ENCODE assay signal across 15 cellular contexts in the genomic region with DNA sequence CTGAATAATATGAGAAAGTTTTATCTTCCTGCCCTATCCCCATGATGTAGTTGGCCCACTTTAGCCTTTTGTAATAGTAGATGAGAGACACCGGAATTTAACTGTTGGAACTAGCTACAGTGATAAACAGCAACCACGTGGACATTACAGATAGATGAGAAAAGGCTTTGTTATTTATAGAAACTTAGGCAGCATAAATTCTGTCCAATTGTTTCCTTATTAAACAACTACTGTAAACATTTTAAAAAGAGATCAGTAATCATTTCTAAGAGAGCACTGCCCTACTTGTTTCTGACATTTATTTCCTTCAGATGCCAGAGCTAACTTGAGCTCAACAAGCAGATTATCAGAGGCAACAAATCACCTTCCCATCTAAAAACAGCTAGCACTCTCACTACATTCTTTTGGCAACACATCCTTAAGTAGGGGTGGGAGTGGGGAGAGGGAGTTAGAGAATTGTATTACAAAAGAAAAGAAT.
DNase-seq lines count a peak whose midpoint lies in the region; ATAC-seq, FAIRE-seq and TF ChIP-seq lines count a peak whose summit lies in the region.
"Had no signal": no experiment of that assay in that cellular context is flagged by ENCODE, and none has a peak within 500 bp of the region (broad histone marks: within the 10 kb centered on the region; RNA-seq: fewer than 3 reads in every experiment).

No MANE protein-coding gene starts in this region.

- H4K20me1 ChIP-seq in neural progenitor cell (ENCODE audit: low read depth): no peaks in the 10 kb centered on the region
- H4K20me1 ChIP-seq in HepG2 (ENCODE audit: insufficient read depth, low read length): no peaks in the 10 kb centered on the region

- H3K27ac ChIP-seq in neural progenitor cell (no peak overlapping the region), HepG2 (ENCODE audit: extremely low read length, insufficient read depth, low read length) (no peak overlapping the region), aorta (ENCODE audit: low read depth in 1 of 2, low read length in 2 of 2) (no peak overlapping the region)
- H3K27ac ChIP-seq: ascending aorta had no signal

- DNase-seq in EH (ENCODE audit: low read depth) (peak; percentile 54), NCI-H82 (lab: John Stamatoyannopoulos, UW) (peak; percentile 65), fibroblast of peridontal ligament (ENCODE audit: extremely low read depth) (peak; percentile 67), neural progenitor cell (ENCODE audit: low spot score) (no peak), HepG2 (ENCODE audit: low spot score) (no peak), aorta (no peak)
- DNase-seq in activated T-helper 2 cell treated with anti-CD3 and anti-CD28 coated beads, Interferon-gamma antibody, Interleukin-2, Interleukin-4, amounts not matched to agents 10 μg/mL and 5 μg/mL and 100 μg/mL, durations not matched to agents 14 hours and 24 hours and 36 hours (ENCODE audit: low spot score): no peak
- DNase-seq: activated CD8-positive, alpha-beta T cell treated with anti-CD3 and anti-CD28 coated beads, Interleukin-2, amount 10 ng/mL, durations not matched to agents 7 days and 5 days; BE2C; DND-41; NCI-H187 treated with DMSO at 0.1 percent for 48 hours; NCI-H774; SHP77 had no signal

- in situ Hi-C loops in HepG2 (cut with HindIII; ENCODE audit: extremely low pct_ligation_motif_present, low pct_unique_long_range_greater_than_20kb): no loop called here

- H3K27me3 Mint-ChIP-seq in neural progenitor cell (ENCODE audit: insufficient read depth, low read depth): no peaks in the 10 kb centered on the region
- no peaks in the 10 kb centered on the region for H3K27me3 Mint-ChIP-seq in activated T-helper 2 cell treated with anti-CD3 and anti-CD28 coated beads, Interferon-gamma antibody, Interleukin-2, Interleukin-4, amounts not matched to agents 10 μg/mL and 5 μg/mL and 100 μg/mL, durations not matched to agents 14 hours and 24 hours and 36 hours (ENCODE audit: low read depth)

- TF ChIP-seq POLR2A in HepG2 (IDR thresholded peaks at IDR 0.05; ENCODE audit: insufficient read depth in 1 of 2, low read depth in 2 of 2, low read length in 2 of 2): no peak

- H3K9me3 ChIP-seq in neural progenitor cell (ENCODE audit: low read depth) (no peaks in the 10 kb centered on the region), HepG2 (ENCODE audit: low read length) (no peaks in the 10 kb centered on the region), aorta (ENCODE audit: control insufficient read depth, low read length) (no peaks in the 10 kb centered on the region)
- H3K9me3 ChIP-seq: ascending aorta, BE2C had no signal

- no peaks in the 10 kb centered on the region for H3K36me3 Mint-ChIP-seq in neural progenitor cell
- H3K36me3 Mint-ChIP-seq in activated T-helper 2 cell treated with anti-CD3 and anti-CD28 coated beads, Interferon-gamma antibody, Interleukin-2, Interleukin-4, amounts not matched to agents 10 μg/mL and 5 μg/mL and 100 μg/mL, durations not matched to agents 14 hours and 24 hours and 36 hours (ENCODE audit: low read depth): no peaks in the 10 kb centered on the region

- no peak for TF ChIP-seq RAD21 in HepG2 (CRISPR knock-in tag; IDR thresholded peaks at IDR 0.05)

- H2AFZ ChIP-seq in neural progenitor cell (replicated peaks) (no peak overlapping the region), HepG2 (ENCODE audit: low read length) (no peak overlapping the region)

- H3K27me3 ChIP-seq in neural progenitor cell (no peaks in the 10 kb centered on the region), HepG2 (ENCODE audit: control insufficient read depth in 1 of 2, insufficient read depth in 2 of 2, low read length in 2 of 2) (no peaks in the 10 kb centered on the region), aorta (ENCODE audit: control insufficient read depth in 1 of 2, insufficient read depth in 2 of 2, low read length in 1 of 2) (no peaks in the 10 kb centered on the region)
- H3K27me3 ChIP-seq: ascending aorta, BE2C had no signal

- FAIRE-seq in HepG2 (lab: Jason Lieb, UNC): no peak

- H3K4me2 ChIP-seq in neural progenitor cell: peak overlapping the region; percentile 23
- H3K4me2 ChIP-seq in HepG2 (ENCODE audit: low read depth, low read length): no peak overlapping the region

- H3K4me3 ChIP-seq in neural progenitor cell (no peak overlapping the region), HepG2 (replicated peaks in 1 of 3; ENCODE audit: insufficient read depth in 1 of 3, low read depth in 2 of 3, low read length in 3 of 3) (no peak overlapping the region), aorta (ENCODE audit: low read length in 2 of 2) (no peak overlapping the region)
- H3K4me3 ChIP-seq: ascending aorta had no signal

- H3K4me1 ChIP-seq in neural progenitor cell: peaks cover 37% of the 10 kb centered on the region
- no peaks in the 10 kb centered on the region for H3K4me1 ChIP-seq in HepG2 (ENCODE audit: insufficient read depth, low read length)
- no peaks in the 10 kb centered on the region for H3K4me1 ChIP-seq in aorta (ENCODE audit: control insufficient read depth in 1 of 2, insufficient read depth in 2 of 2, low read length in 2 of 2)
- H3K4me1 ChIP-seq: ascending aorta, BE2C had no signal

- POLR2A ChIA-PET in HepG2 (lab: Yijun Ruan, JAX): no interaction called here

- H3K27ac Mint-ChIP-seq in neural progenitor cell: no peak overlapping the region
- H3K27ac Mint-ChIP-seq in activated T-helper 2 cell treated with anti-CD3 and anti-CD28 coated beads, Interferon-gamma antibody, Interleukin-2, Interleukin-4, amounts not matched to agents 10 μg/mL and 5 μg/mL and 100 μg/mL, durations not matched to agents 14 hours and 24 hours and 36 hours: no peak overlapping the region
- H3K27ac Mint-ChIP-seq: activated CD8-positive, alpha-beta T cell treated with anti-CD3 and anti-CD28 coated beads, Interleukin-2, amount 10 ng/mL, durations not matched to agents 7 days and 5 days had no signal

- CTCF ChIA-PET in HepG2 (lab: Yijun Ruan, JAX; ENCODE audit: low intra/inter-chr PET ratio, low total read pairs): no interaction called here

- no TSS peak for BruUV-seq in HepG2 (replicated peaks; lab: Mats Ljungman, UMichigan)

- H3K4me1 Mint-ChIP-seq in neural progenitor cell: peaks cover 42% of the 10 kb centered on the region
- H3K4me1 Mint-ChIP-seq in activated T-helper 2 cell treated with anti-CD3 and anti-CD28 coated beads, Interferon-gamma antibody, Interleukin-2, Interleukin-4, amounts not matched to agents 10 μg/mL and 5 μg/mL and 100 μg/mL, durations not matched to agents 14 hours and 24 hours and 36 hours (ENCODE audit: low read depth): no peaks in the 10 kb centered on the region

- no peak for TF ChIP-seq CTCF in neural progenitor cell (IDR thresholded peaks at IDR 0.05)
- no peak for TF ChIP-seq CTCF in HepG2 (CRISPR knock-in tag; IDR thresholded peaks at IDR 0.05)

- no peak for TF ChIP-seq EP300 in HepG2 (IDR thresholded peaks at IDR 0.05; ENCODE audit: low read depth in 2 of 2, low read length in 2 of 2)
- TF ChIP-seq EP300 in HepG2 (CRISPR knock-in tag; IDR thresholded peaks at IDR 0.05; ENCODE audit: borderline replicate concordance): no peak

- no peak for ATAC-seq in GM19023 (IDR thresholded peaks at IDR 0.05; ENCODE audit: unreplicated experiment)
- no peak for ATAC-seq in HepG2
- no peak for ATAC-seq in aorta (ENCODE audit: low FRiP score)
- ATAC-seq: activated CD8-positive, alpha-beta T cell treated with anti-CD3 and anti-CD28 coated beads, Interleukin-2, amount 10 ng/mL, durations not matched to agents 7 days and 5 days had no signal

- intact Hi-C loops in activated T-helper 2 cell treated with anti-CD3 and anti-CD28 coated beads, Interferon-gamma antibody, Interleukin-2, Interleukin-4, amounts not matched to agents 10 μg/mL and 5 μg/mL and 100 μg/mL, durations not matched to agents 14 hours and 24 hours and 36 hours (cut with micrococcal nuclease): no loop called here
- intact Hi-C loops in HepG2 (cut with micrococcal nuclease; ENCODE audit: unreplicated experiment) (no loop called here), aorta (cut with DNase I) (no loop called here)

- 26% methylated on average over 2 of the region's 2 CpGs for WGBS in HepG2 (ENCODE audit: low lambda C conversion rate)
- 5 to 10% methylated on average over 2 of the region's 2 CpGs for WGBS in aorta, 2 donors

- H3K36me3 ChIP-seq in neural progenitor cell (no peaks in the 10 kb centered on the region), HepG2 (replicated peaks in 1 of 2; ENCODE audit: control insufficient read depth in 1 of 2, insufficient read depth in 2 of 2, low read length in 2 of 2) (no peaks in the 10 kb centered on the region), aorta (ENCODE audit: control insufficient read depth in 1 of 2, insufficient read depth in 2 of 2, low read length in 1 of 2) (no peaks in the 10 kb centered on the region)
- H3K36me3 ChIP-seq: ascending aorta, BE2C had no signal

- H3K79me2 ChIP-seq in neural progenitor cell (ENCODE audit: low read depth) (no peaks in the 10 kb centered on the region), HepG2 (ENCODE audit: insufficient read depth, low read length) (no peaks in the 10 kb centered on the region)

- H3F3A ChIP-seq in neural progenitor cell (ENCODE audit: low read depth): no peaks in the 10 kb centered on the region

- no peak overlapping the region for H3K9ac ChIP-seq in neural progenitor cell
- no peak overlapping the region for H3K9ac ChIP-seq in HepG2 (ENCODE audit: insufficient read depth, low read depth, low read length)

- no peaks in the 10 kb centered on the region for H3K9me3 Mint-ChIP-seq in neural progenitor cell
- no peaks in the 10 kb centered on the region for H3K9me3 Mint-ChIP-seq in activated T-helper 2 cell treated with anti-CD3 and anti-CD28 coated beads, Interferon-gamma antibody, Interleukin-2, Interleukin-4, amounts not matched to agents 10 μg/mL and 5 μg/mL and 100 μg/mL, durations not matched to agents 14 hours and 24 hours and 36 hours

- no peak overlapping the region for H3K4me3 Mint-ChIP-seq in neural progenitor cell
- H3K4me3 Mint-ChIP-seq in activated T-helper 2 cell treated with anti-CD3 and anti-CD28 coated beads, Interferon-gamma antibody, Interleukin-2, Interleukin-4, amounts not matched to agents 10 μg/mL and 5 μg/mL and 100 μg/mL, durations not matched to agents 14 hours and 24 hours and 36 hours (ENCODE audit: low read depth): no peak overlapping the region
- H3K4me3 Mint-ChIP-seq: activated CD8-positive, alpha-beta T cell treated with anti-CD3 and anti-CD28 coated beads, Interleukin-2, amount 10 ng/mL, durations not matched to agents 7 days and 5 days had no signal

TF ChIP-seq in HepG2, 621 proteins besides CTCF, POLR2A, EP300 and RAD21 (continues in another document):
- no peak for TF ChIP-seq TMF1 (CRISPR knock-in tag; IDR thresholded peaks at IDR 0.05; ENCODE audit: low read depth)

Comparison
In these comparisons a context has a peak if more than half of its experiments do, and no peak if none do; other contexts are left out.
1. DNase-seq: peak in EH (single experiment), NCI-H82 (single experiment) and fibroblast of peridontal ligament (single experiment); none in neural progenitor cell (single experiment), activated T-helper 2 cell treated with anti-CD3 and anti-CD28 coated beads, Interferon-gamma antibody, Interleukin-2, Interleukin-4, amounts not matched to agents 10 μg/mL and 5 μg/mL and 100 μg/mL, durations not matched to agents 14 hours and 24 hours and 36 hours (single experiment), HepG2 (single experiment) and aorta (0 of 2).